15 cellular contexts compared by ENCODE assay signal in genomic region chr16:15983898-15984297, GRCh38. TPM values are rescaled to one million over a fixed set of nuclear protein-coding genes. Genes with fewer than 3 reads are reported as not detected.
DNase-seq lines count a peak whose midpoint lies in the region; ATAC-seq and TF ChIP-seq lines count a peak whose summit lies in the region.
"Had no signal": no experiment of that assay in that cellular context is flagged by ENCODE, and none has a peak within 500 bp of the region (broad histone marks: within the 10 kb centered on the region; RNA-seq: fewer than 3 reads in every experiment).

No MANE protein-coding gene starts in this region.

- no peak overlapping the region for H2BK5ac ChIP-seq in mesenchymal stem cell (ENCODE audit: low read depth, low read length, poor library complexity, severe bottlenecking)

- H3K9ac ChIP-seq in endodermal cell (ENCODE audit: extremely low read depth, low read length, poor library complexity, severe bottlenecking) (no peak overlapping the region), mesenchymal stem cell (ENCODE audit: low read length) (peak overlapping the region; percentile 22)

- H3K9me3 ChIP-seq in endodermal cell (ENCODE audit: control insufficient read depth, low read length): peaks cover 36% of the 10 kb centered on the region
- peaks cover 8% of the 10 kb centered on the region for H3K9me3 ChIP-seq in mesenchymal stem cell (ENCODE audit: control insufficient read depth, low read length)
- H3K9me3 ChIP-seq: body of pancreas, pancreas had no signal

- peaks cover 94% of the 10 kb centered on the region for H3K79me2 ChIP-seq in ACC112 (ENCODE audit: control insufficient read depth, insufficient read depth, low read length, unreplicated experiment)

- H3K4me3 Mint-ChIP-seq in endodermal cell: no peak overlapping the region
- H3K4me3 Mint-ChIP-seq: memory B cell had no signal

- peaks cover 51% of the 10 kb centered on the region for H3K9me3 Mint-ChIP-seq in endodermal cell

- H3K4me2 ChIP-seq in mesenchymal stem cell (ENCODE audit: low read length, poor library complexity, severe bottlenecking): no peak overlapping the region

- no peak overlapping the region for H2BK120ac ChIP-seq in mesenchymal stem cell (ENCODE audit: low read depth, low read length)

- peaks cover 41% of the 10 kb centered on the region for H3K79me1 ChIP-seq in mesenchymal stem cell (replicated peaks; ENCODE audit: low read length, poor library complexity, severe bottlenecking)

- no peak overlapping the region for H3K23ac ChIP-seq in mesenchymal stem cell (ENCODE audit: low read length in 2 of 2)

- H3K14ac ChIP-seq in mesenchymal stem cell (ENCODE audit: low read length in 2 of 2): no peak overlapping the region

- H3K4me3 ChIP-seq in ACC112 (ENCODE audit: low read depth, low read length) (no peak overlapping the region), endodermal cell (ENCODE audit: low read length) (no peak overlapping the region), mesenchymal stem cell (ENCODE audit: insufficient read depth in 1 of 2, low read depth in 1 of 2, low read length in 2 of 2) (no peak overlapping the region)
- H3K4me3 ChIP-seq: body of pancreas, pancreas had no signal

- peak overlapping the region; percentile 28 for H2AK5ac ChIP-seq in mesenchymal stem cell (ENCODE audit: low read length, severe bottlenecking)

- peaks cover 57% of the 10 kb centered on the region for H3K36me3 Mint-ChIP-seq in endodermal cell (ENCODE audit: low read depth)

- peak overlapping the region; percentile 7 to 14 for H3K18ac ChIP-seq in mesenchymal stem cell (ENCODE audit: low read depth in 1 of 2, low read length in 2 of 2)

- H3K27ac ChIP-seq in ACC112 (ENCODE audit: low read depth, low read length) (peak overlapping the region; percentile 48), endodermal cell (ENCODE audit: low read depth, low read length) (peak overlapping the region; percentile 44), mesenchymal stem cell (ENCODE audit: low read length, poor library complexity, severe bottlenecking) (no peak overlapping the region)
- H3K27ac ChIP-seq: body of pancreas, pancreas had no signal

- no peak overlapping the region for H4K8ac ChIP-seq in mesenchymal stem cell (ENCODE audit: low read length)

- no peak overlapping the region for H2BK12ac ChIP-seq in mesenchymal stem cell (ENCODE audit: low read length in 2 of 2)

- WGBS in endodermal cell (ENCODE audit: insufficient coverage in 1 of 2, insufficient read length in 1 of 2), 2 experiments: 84 to 89% methylated on average over 4 to 5 of the region's 5 CpGs
- 74% methylated on average over 5 of the region's 5 CpGs for WGBS in mesenchymal stem cell

- peak overlapping the region in 1 of 2 experiments; percentile 30 for H3K4ac ChIP-seq in mesenchymal stem cell (ENCODE audit: low read depth in 1 of 2, low read length in 2 of 2)

- H3K27me3 ChIP-seq in ACC112 (ENCODE audit: insufficient read depth, low read length) (no peaks in the 10 kb centered on the region), endodermal cell (ENCODE audit: control insufficient read depth, insufficient read depth, low read length, poor library complexity, severe bottlenecking) (no peaks in the 10 kb centered on the region), mesenchymal stem cell (ENCODE audit: control insufficient read depth in 1 of 2, insufficient read depth in 1 of 2, low read length in 2 of 2) (no peaks in the 10 kb centered on the region)
- H3K27me3 ChIP-seq: body of pancreas, pancreas had no signal

- peaks cover 21% of the 10 kb centered on the region for H3K36me3 ChIP-seq in ACC112 (ENCODE audit: insufficient read depth, low read length)
- peaks cover 4% of the 10 kb centered on the region for H3K36me3 ChIP-seq in endodermal cell (ENCODE audit: control insufficient read depth, insufficient read depth, low read length)
- peaks cover 7 to 9% of the 10 kb centered on the region in 2 experiments for H3K36me3 ChIP-seq in mesenchymal stem cell (ENCODE audit: control insufficient read depth in 1 of 2, insufficient read depth in 2 of 2, low read depth in 1 of 2, low read length in 2 of 2)
- H3K36me3 ChIP-seq: pancreas had no signal

- H3K4me1 ChIP-seq in ACC112 (ENCODE audit: control insufficient read depth, insufficient read depth, low read length, unreplicated experiment): peaks cover 47% of the 10 kb centered on the region
- no peaks in the 10 kb centered on the region for H3K4me1 ChIP-seq in endodermal cell (ENCODE audit: control insufficient read depth, insufficient read depth, low read length)
- H3K4me1 ChIP-seq in mesenchymal stem cell (ENCODE audit: control insufficient read depth, insufficient read depth, low read depth, low read length): peaks cover 12% of the 10 kb centered on the region
- H3K4me1 ChIP-seq: body of pancreas, pancreas had no signal

- H2AFZ ChIP-seq in ACC112 (ENCODE audit: low read length, unreplicated experiment) (no peak overlapping the region), mesenchymal stem cell (ENCODE audit: low read depth, low read length) (no peak overlapping the region)

- no peak overlapping the region for H3K27ac Mint-ChIP-seq in endodermal cell
- H3K27ac Mint-ChIP-seq: memory B cell had no signal

- DNase-seq in NCI-H2227 (lab: John Stamatoyannopoulos, UW; ENCODE audit: unreplicated experiment) (peak; percentile 78), endodermal cell (no peak), mesenchymal stem cell (peak; percentile 78), NCI-H446 treated with DMSO at 0.1 percent for 48 hours (lab: John Stamatoyannopoulos, UW) (no peak), activated T-cell treated with anti-CD3 and anti-CD28 coated beads for 4 hours (no peak), SW 1271 (lab: John Stamatoyannopoulos, UW) (no peak)
- DNase-seq: activated CD4-positive, alpha-beta T cell treated with anti-CD3 and anti-CD28 coated beads, Interleukin-2, amount 50 U/mL, for 48 hours; body of pancreas; NCI-H1930; NCI-H748 treated with DMSO at 0.1 percent for 48 hours; pancreas had no signal

- TF ChIP-seq CTCF in endodermal cell (conservative IDR thresholded peaks at IDR 0.05): no peak

- no peak for ATAC-seq in HG03520 (IDR thresholded peaks at IDR 0.05; ENCODE audit: unreplicated experiment)
- ATAC-seq: body of pancreas, HCT116, pancreas had no signal

- no peak overlapping the region for H4K91ac ChIP-seq in mesenchymal stem cell (ENCODE audit: low read length)

- H3K4me1 Mint-ChIP-seq in endodermal cell: peaks cover 6% of the 10 kb centered on the region

- no peak overlapping the region for H2BK15ac ChIP-seq in mesenchymal stem cell (ENCODE audit: low read depth, poor library complexity, severe bottlenecking)

- H3K27me3 Mint-ChIP-seq in endodermal cell (ENCODE audit: insufficient read depth): no peaks in the 10 kb centered on the region
- H3K27me3 Mint-ChIP-seq: memory B cell had no signal

RNA-seq across cellular contexts. Expression of gene ABCC1, which starts 34.5 kb away (rescaled TPM):
- total RNA-seq in endodermal cell: 10 to 100 TPM; 47.1 to 51.2 TPM
- polyA plus RNA-seq in endodermal cell (2013, experiment 1 of 2): 32.4 TPM
- 31.2 TPM for polyA plus RNA-seq in endodermal cell (2013, experiment 2 of 2)
- polyA plus RNA-seq in mesenchymal stem cell (2013, experiment 1 of 2): 42.8 TPM
- 39.9 TPM for polyA plus RNA-seq in mesenchymal stem cell (2013, experiment 2 of 2)

Comparison
In these comparisons a context has a peak if more than half of its experiments do, and no peak if none do; other contexts are left out.
1. DNase-seq: peak in NCI-H2227 (single experiment) and mesenchymal stem cell (single experiment); none in endodermal cell (single experiment), NCI-H446 treated with DMSO at 0.1 percent for 48 hours (single experiment), activated T-cell treated with anti-CD3 and anti-CD28 coated beads for 4 hours (single experiment) and SW 1271 (0 of 2).